ENCODE assay signal across 25 cellular contexts in the genomic region with DNA sequence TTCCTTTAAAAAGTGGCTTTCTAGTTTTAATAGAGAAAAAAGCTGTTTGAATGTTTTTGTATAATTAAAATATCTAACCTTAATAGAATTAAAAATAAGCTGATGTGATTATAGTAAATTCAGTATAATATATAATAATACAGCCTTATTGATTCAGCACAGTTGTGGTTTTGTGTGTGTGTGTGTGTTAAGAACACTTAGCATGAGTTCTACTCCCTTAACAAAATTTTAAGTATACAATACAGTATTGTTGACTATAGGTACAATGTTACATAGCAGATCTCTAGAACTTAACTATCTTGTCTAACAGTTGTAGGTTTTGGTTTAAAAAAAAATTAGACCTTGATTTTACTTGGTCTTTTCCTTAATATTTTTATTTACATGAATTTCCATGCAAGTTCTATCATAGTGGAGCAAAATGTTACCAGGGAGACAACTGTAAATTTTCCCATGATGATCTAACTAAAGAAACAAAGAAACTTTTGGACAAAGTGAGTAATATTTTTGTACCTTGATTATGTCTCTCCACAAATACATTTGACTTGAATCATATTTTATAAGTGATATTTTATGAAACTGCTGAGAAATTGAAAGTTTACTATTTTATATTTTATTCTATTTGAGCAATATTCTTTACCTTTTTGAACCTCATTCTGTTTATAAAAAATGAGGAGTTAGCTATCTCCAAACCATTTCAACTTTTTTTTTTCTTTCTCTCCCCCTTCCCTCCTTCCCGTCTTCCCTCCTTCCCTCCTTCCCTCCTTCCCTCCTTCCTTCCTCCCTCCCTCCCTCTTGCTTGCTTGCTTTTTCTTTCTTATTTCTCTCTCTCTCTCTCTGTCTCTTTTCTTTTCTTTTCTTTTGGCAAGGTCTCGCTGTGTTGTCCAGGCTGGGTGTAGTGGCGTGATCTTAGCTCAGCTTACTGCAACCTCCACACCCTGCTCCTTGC. TPM values are rescaled to one million over a fixed set of nuclear protein-coding genes. Genes with fewer than 3 reads are reported as not detected.
A peak's percentile ranks its signal among the peaks of the same experiment; 100 is the strongest.
DNase-seq lines count a peak whose midpoint lies in the region; ATAC-seq, FAIRE-seq and TF ChIP-seq lines count a peak whose summit lies in the region.
"Had no signal": no experiment of that assay in that cellular context is flagged by ENCODE, and none has a peak within 500 bp of the region (broad histone marks: within the 10 kb centered on the region; RNA-seq: fewer than 3 reads in every experiment).

No MANE protein-coding gene starts in this region.

- no TSS peak for BruUV-seq in HepG2 (replicated peaks; lab: Mats Ljungman, UMichigan)

- H3K4me3 ChIP-seq in HepG2 (replicated peaks in 1 of 3; ENCODE audit: insufficient read depth in 1 of 3, low read depth in 2 of 3, low read length in 3 of 3) (no peak overlapping the region), right lobe of liver (no peak overlapping the region), choroid plexus epithelial cell (ENCODE audit: low read depth, low read length) (no peak overlapping the region), thoracic aorta (peak overlapping the region; percentile 44), smooth muscle cell (no peak overlapping the region)
- H3K4me3 ChIP-seq: gastroesophageal sphincter, lower lobe of right lung, psoas muscle had no signal

- H3K9ac ChIP-seq in HepG2 (ENCODE audit: insufficient read depth, low read depth, low read length) (no peak overlapping the region), smooth muscle cell (ENCODE audit: low read depth) (no peak overlapping the region)

- TF ChIP-seq RAD21 in HepG2 (CRISPR knock-in tag; IDR thresholded peaks at IDR 0.05), result no peak

- H3K9me3 ChIP-seq in HepG2 (ENCODE audit: low read length) (no peaks in the 10 kb centered on the region), right lobe of liver (no peaks in the 10 kb centered on the region), thoracic aorta (no peaks in the 10 kb centered on the region), smooth muscle cell (replicated peaks; ENCODE audit: low read depth) (no peaks in the 10 kb centered on the region)
- H3K9me3 ChIP-seq: BE2C, gastroesophageal sphincter, lower lobe of right lung, psoas muscle had no signal

- no peak for TF ChIP-seq POLR2A in HepG2 (IDR thresholded peaks at IDR 0.05; ENCODE audit: insufficient read depth in 1 of 2, low read depth in 2 of 2, low read length in 2 of 2)
- no peak for TF ChIP-seq POLR2A in right lobe of liver (IDR thresholded peaks at IDR 0.05)

- H3K79me2 ChIP-seq in HepG2 (ENCODE audit: insufficient read depth, low read length) (no peaks in the 10 kb centered on the region), smooth muscle cell (ENCODE audit: low read depth) (no peaks in the 10 kb centered on the region)

- TF ChIP-seq EP300 in HepG2 (IDR thresholded peaks at IDR 0.05; ENCODE audit: low read depth in 2 of 2, low read length in 2 of 2), result no peak
- no peak for TF ChIP-seq EP300 in HepG2 (CRISPR knock-in tag; IDR thresholded peaks at IDR 0.05; ENCODE audit: borderline replicate concordance)

- H3K27me3 ChIP-seq in HepG2 (ENCODE audit: control insufficient read depth in 1 of 2, insufficient read depth in 2 of 2, low read length in 2 of 2) (no peaks in the 10 kb centered on the region), right lobe of liver (no peaks in the 10 kb centered on the region), thoracic aorta (replicated peaks; ENCODE audit: insufficient read depth) (no peaks in the 10 kb centered on the region), smooth muscle cell (ENCODE audit: low read depth) (no peaks in the 10 kb centered on the region)
- H3K27me3 ChIP-seq: BE2C, gastroesophageal sphincter had no signal

- H3K36me3 ChIP-seq in HepG2 (replicated peaks in 1 of 2; ENCODE audit: control insufficient read depth in 1 of 2, insufficient read depth in 2 of 2, low read length in 2 of 2), result no peaks in the 10 kb centered on the region
- H3K36me3 ChIP-seq in right lobe of liver, result peaks cover 0 to 6% (median 0%) of the 10 kb centered on the region in 4 donors
- H3K36me3 ChIP-seq in thoracic aorta, result peaks cover 6% of the 10 kb centered on the region
- H3K36me3 ChIP-seq in smooth muscle cell (ENCODE audit: low read depth), result no peaks in the 10 kb centered on the region
- H3K36me3 ChIP-seq: BE2C had no signal

- intact Hi-C loops in HepG2 (cut with micrococcal nuclease; ENCODE audit: unreplicated experiment), result no loop called here
- intact Hi-C loops in right lobe of liver (cut with DNase I), result no loop called here

- in situ Hi-C loops in HepG2 (cut with HindIII; ENCODE audit: extremely low pct_ligation_motif_present, low pct_unique_long_range_greater_than_20kb), result no loop called here

- peaks cover 34% of the 10 kb centered on the region for H3K4me1 ChIP-seq in HepG2 (ENCODE audit: insufficient read depth, low read length)
- H3K4me1 ChIP-seq in right lobe of liver, result peaks cover 0 to 14% (median 0%) of the 10 kb centered on the region in 4 donors
- H3K4me1 ChIP-seq in thoracic aorta (ENCODE audit: control insufficient read depth in 1 of 2, low read depth in 2 of 2), result peaks cover 3 to 38% of the 10 kb centered on the region in 2 donors
- H3K4me1 ChIP-seq in smooth muscle cell (ENCODE audit: low read depth), result no peaks in the 10 kb centered on the region
- H3K4me1 ChIP-seq: BE2C, gastroesophageal sphincter, lower lobe of right lung, psoas muscle had no signal

- H3F3A ChIP-seq in smooth muscle cell (ENCODE audit: low read depth), result no peaks in the 10 kb centered on the region

- H3K4me2 ChIP-seq in HepG2 (ENCODE audit: low read depth, low read length), result no peak overlapping the region
- no peak overlapping the region for H3K4me2 ChIP-seq in smooth muscle cell

- H2AFZ ChIP-seq in HepG2 (ENCODE audit: low read length) (no peak overlapping the region), smooth muscle cell (ENCODE audit: low read depth) (no peak overlapping the region)

- POLR2A ChIA-PET in HepG2 (lab: Yijun Ruan, JAX), result no interaction called here

- H4K20me1 ChIP-seq in HepG2 (ENCODE audit: insufficient read depth, low read length) (no peaks in the 10 kb centered on the region), smooth muscle cell (ENCODE audit: low read depth) (no peaks in the 10 kb centered on the region)

- DNase-seq in HepG2 (ENCODE audit: low spot score) (no peak), right lobe of liver (no peak), choroid plexus epithelial cell (ENCODE audit: low read depth) (peak; percentile 28), kidney glomerular epithelial cell (lab: John Stamatoyannopoulos, UW) (peak; percentile 55), thoracic aorta (ENCODE audit: low spot score) (no peak), NCI-H69 (lab: John Stamatoyannopoulos, UW) (no peak), NCI-H345 (lab: John Stamatoyannopoulos, UW) (no peak), smooth muscle cell (lab: John Stamatoyannopoulos, UW; ENCODE audit: unreplicated experiment) (no peak)
- DNase-seq: activated naive CD4-positive, alpha-beta T cell treated with anti-CD3 and anti-CD28 coated beads, Interleukin-2, amount 50 U/mL, for 16 hours; anterior cingulate cortex; BE2C; DMS53; effector memory CD4-positive, alpha-beta T cell; hypothalamus; lower lobe of right lung; NCI-H1048; NCI-H187 treated with DMSO at 0.1 percent for 48 hours; NCI-H2227 treated with DMSO at 0.1 percent for 48 hours; NCI-H774; psoas muscle; small intestine; T-helper 9 cell had no signal

- TF ChIP-seq CTCF in HepG2 (CRISPR knock-in tag; IDR thresholded peaks at IDR 0.05), result no peak
- TF ChIP-seq CTCF in right lobe of liver (IDR thresholded peaks at IDR 0.05), result no peak
- TF ChIP-seq CTCF in choroid plexus epithelial cell (conservative IDR thresholded peaks at IDR 0.05; ENCODE audit: low read depth, low read length), result no peak
- TF ChIP-seq CTCF in thoracic aorta (IDR thresholded peaks at IDR 0.05), result no peak
- no peak for TF ChIP-seq CTCF in smooth muscle cell (IDR thresholded peaks at IDR 0.05; ENCODE audit: borderline replicate concordance, insufficient read depth, poor library complexity, severe bottlenecking)

- no peak for FAIRE-seq in HepG2 (lab: Jason Lieb, UNC)
- FAIRE-seq: H1 had no signal

- CTCF ChIA-PET in HepG2 (lab: Yijun Ruan, JAX; ENCODE audit: low intra/inter-chr PET ratio, low total read pairs), result no interaction called here

- H3K27ac ChIP-seq in HepG2 (ENCODE audit: extremely low read length, insufficient read depth, low read length), result no peak overlapping the region
- no peak overlapping the region for H3K27ac ChIP-seq in right lobe of liver
- peak overlapping the region; percentile 77 to 79 for H3K27ac ChIP-seq in thoracic aorta
- H3K27ac ChIP-seq in smooth muscle cell (ENCODE audit: low read depth), result no peak overlapping the region
- H3K27ac ChIP-seq: gastroesophageal sphincter, lower lobe of right lung, psoas muscle had no signal

- ATAC-seq in HepG2 (no peak), right lobe of liver (no peak), thoracic aorta (ENCODE audit: insufficient number of reproducible peaks, low FRiP score, low read depth) (peak; percentile 79)
- ATAC-seq: gastroesophageal sphincter; lower lobe of right lung; psoas muscle; stimulated activated effector memory CD8-positive, alpha-beta T cell treated with anti-CD3 and anti-CD28 coated beads, Interleukin-12 subunit alpha, Interleukin-12 subunit beta, amount 100 ng/mL, for 72 hours had no signal

- 95% methylated on average over 3 of the region's 3 CpGs for WGBS in HepG2 (ENCODE audit: low lambda C conversion rate)
- WGBS in right lobe of liver (ENCODE audit: insufficient coverage, low coverage, low lambda C conversion rate, missing lambda C conversion rate), result 88% methylated on average over 3 of the region's 3 CpGs
- WGBS in smooth muscle cell (ENCODE audit: low lambda C conversion rate), result 76% methylated on average over 2 of the region's 3 CpGs

RNA-seq across cellular contexts. Expression of a gene that starts 46.3 kb away (rescaled TPM):
- total RNA-seq in HepG2 (2016; rRNA removed; fragmentation: Illumina TruSeq; extraction: Trizol), result 0.88 and 0.93 TPM in 2 replicates
- 0.88 and 0.91 TPM in 2 replicates for total RNA-seq in HepG2 (2016; cell fraction: cytosol; rRNA removed; fragmentation: Illumina TruSeq; extraction: Trizol; ENCODE audit: low read depth)
- total RNA-seq in HepG2 (2016; cell fraction: insoluble cytoplasmic fraction; rRNA removed; fragmentation: Illumina TruSeq; extraction: Trizol), result 0.97 and 1.3 TPM in 2 replicates
- total RNA-seq in HepG2 (2016; cell fraction: membrane; rRNA removed; fragmentation: Illumina TruSeq; extraction: Trizol), result 0.65 and 1.5 TPM in 2 replicates
- total RNA-seq in HepG2 (2016; cell fraction: nucleus; rRNA removed; fragmentation: Illumina TruSeq; extraction: Trizol), result 1.0 and 1.2 TPM in 2 replicates
- polyA plus RNA-seq in HepG2 (2011; rRNA removed), result 0.71 TPM in 2 replicates
- 0.32 and 0.45 TPM in 2 replicates for polyA plus RNA-seq in HepG2 (2011; cell fraction: cytosol; rRNA removed)
- 0.64 and 0.68 TPM in 2 replicates for polyA plus RNA-seq in HepG2 (2011; cell fraction: nucleus; rRNA removed)
- 2.1 and 3.0 TPM in 2 replicates for polyA plus RNA-seq in HepG2 (2012)
- 0.15 and 0.17 TPM in 2 replicates for polyA plus RNA-seq in HepG2 (2016; cell fraction: cytosol; fragmentation: Illumina TruSeq; extraction: Trizol; ENCODE audit: low read depth)
- 0.79 and 0.92 TPM in 2 replicates for polyA plus RNA-seq in HepG2 (2016; cell fraction: insoluble cytoplasmic fraction; fragmentation: Illumina TruSeq; extraction: Trizol; ENCODE audit: low read depth)
- 0.20 and 0.23 TPM in 2 replicates for polyA plus RNA-seq in HepG2 (2016; cell fraction: membrane; fragmentation: Illumina TruSeq; extraction: Trizol; ENCODE audit: low read depth)
- 0.59 and 1.0 TPM in 2 replicates for polyA plus RNA-seq in HepG2 (2016; cell fraction: nucleus; fragmentation: Illumina TruSeq; extraction: Trizol; ENCODE audit: insufficient read depth, low read depth)
- 0.77 and 1.3 TPM in 2 replicates for polyA minus RNA-seq in HepG2 (2011; rRNA and poly(A)+ RNA removed; ENCODE audit: low replicate concordance)
- 1.1 and 1.9 TPM in 2 replicates for polyA minus RNA-seq in HepG2 (2011; cell fraction: cytosol; rRNA and poly(A)+ RNA removed)
- 2.7 and 3.0 TPM in 2 replicates for polyA minus RNA-seq in HepG2 (2011; cell fraction: nucleus; rRNA and poly(A)+ RNA removed)
- total RNA-seq in right lobe of liver, result 1 to 10 TPM; 1.2 to 4.3 (median 2.5) TPM
- 10 to 100 TPM in 1 of 2 donors, 1 to 10 TPM in 1; 6.9 to 10.6 TPM for total RNA-seq in thoracic aorta
- total RNA-seq in smooth muscle cell, result 7.6 and 8.4 TPM in 2 replicates
- polyA plus RNA-seq in smooth muscle cell, result 1.9 and 2.8 TPM in 2 replicates

Comparison
In these comparisons a context has a peak if more than half of its experiments do, and no peak if none do; other contexts are left out.
1. DNase-seq: peak in choroid plexus epithelial cell (single experiment) and kidney glomerular epithelial cell (single experiment); none in HepG2 (single experiment), right lobe of liver (0 of 3), thoracic aorta (single experiment), NCI-H69 (single experiment), NCI-H345 (single experiment) and smooth muscle cell (single experiment).
2. H3K27ac ChIP-seq: peak in thoracic aorta (2 of 2); none in HepG2 (single experiment), right lobe of liver (0 of 3) and smooth muscle cell (single experiment).